30 cellular contexts compared by ENCODE assay signal in the genomic region with DNA sequence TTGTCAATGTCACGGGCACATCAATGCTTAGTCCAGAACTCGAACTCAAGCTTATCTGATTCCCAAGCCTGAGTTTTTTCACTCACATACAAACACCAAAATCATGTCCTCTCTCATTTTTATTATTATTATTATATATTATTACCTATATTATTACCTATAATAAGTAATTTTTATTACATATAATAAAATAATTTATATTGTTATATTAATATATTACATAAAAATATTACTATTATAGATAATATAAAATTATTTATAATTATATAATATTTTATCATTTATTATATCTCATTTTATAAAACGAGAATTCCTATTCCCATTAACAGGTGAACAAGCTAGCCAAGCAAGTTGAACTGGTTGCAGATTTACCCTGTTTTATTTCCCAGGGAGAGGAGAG. TPM values are rescaled to one million over a fixed set of nuclear protein-coding genes. Genes with fewer than 3 reads are reported as not detected.
DNase-seq lines count a peak whose midpoint lies in the region; TF ChIP-seq lines count a peak whose summit lies in the region.
"Had no signal": no experiment of that assay in that cellular context is flagged by ENCODE, and none has a peak within 500 bp of the region (broad histone marks: within the 10 kb centered on the region; RNA-seq: fewer than 3 reads in every experiment).

No MANE protein-coding gene starts in this region.

- no peak for TF ChIP-seq CTCF in fibroblast of lung (conservative IDR thresholded peaks at IDR 0.05 in 1 of 2, IDR thresholded peaks at IDR 0.05 in 1 of 2; ENCODE audit: low read depth in 1 of 2, low read length in 2 of 2)

- no peak overlapping the region for H3K4me3 Mint-ChIP-seq in activated T-cell treated with anti-CD3 and anti-CD28 coated beads, Interleukin-2, amount 50 U/mL, for 24 hours
- H3K4me3 Mint-ChIP-seq: activated CD4-positive, alpha-beta memory T cell treated with anti-CD3 and anti-CD28 coated beads for 36 hours; activated naive CD8-positive, alpha-beta T cell treated with anti-CD3 and anti-CD28 coated beads, Interleukin-2, amount 10 ng/mL, durations not matched to agents 7 days and 5 days; natural killer cell; stimulated activated naive CD8-positive, alpha-beta T cell treated with anti-CD3 and anti-CD28 coated beads, Interleukin-15, Interleukin-2, amounts not matched to agents 100 ng/mL and 50 ng/mL, for 24 hours had no signal

- H3K4me3 ChIP-seq in adipocyte (ENCODE audit: low read length) (peak overlapping the region; percentile 29), fibroblast of lung (replicated peaks in 1 of 4; ENCODE audit: control extremely low read depth in 1 of 4, insufficient read depth in 1 of 4, low read depth in 3 of 4, low read length in 4 of 4) (no peak overlapping the region)
- H3K4me3 ChIP-seq: body of pancreas, gastrocnemius medialis, tibial artery had no signal

- peak overlapping the region; percentile 42 for H3K27ac Mint-ChIP-seq in activated T-cell treated with anti-CD3 and anti-CD28 coated beads, Interleukin-2, amount 50 U/mL, for 24 hours
- H3K27ac Mint-ChIP-seq: activated CD4-positive, alpha-beta memory T cell treated with anti-CD3 and anti-CD28 coated beads for 36 hours; activated naive CD8-positive, alpha-beta T cell treated with anti-CD3 and anti-CD28 coated beads, Interleukin-2, amount 10 ng/mL, durations not matched to agents 7 days and 5 days; natural killer cell; stimulated activated naive CD8-positive, alpha-beta T cell treated with anti-CD3 and anti-CD28 coated beads, Interleukin-15, Interleukin-2, amounts not matched to agents 100 ng/mL and 50 ng/mL, for 24 hours had no signal

- H4K20me1 ChIP-seq in fibroblast of lung (ENCODE audit: control insufficient read depth, extremely low read depth, insufficient read depth, low read length): no peaks in the 10 kb centered on the region

- H3K4me2 ChIP-seq in fibroblast of lung (ENCODE audit: extremely low read depth, insufficient read depth, low read length): peak overlapping the region; percentile 40

- peaks cover 3% of the 10 kb centered on the region for H3K4me1 ChIP-seq in adipocyte (ENCODE audit: control insufficient read depth, insufficient read depth, low read length)
- no peaks in the 10 kb centered on the region for H3K4me1 ChIP-seq in fibroblast of lung (ENCODE audit: control insufficient read depth, extremely low read depth, insufficient read depth, low read length)
- H3K4me1 ChIP-seq: body of pancreas, gastrocnemius medialis had no signal

- no peaks in the 10 kb centered on the region for H3K79me2 ChIP-seq in fibroblast of lung (ENCODE audit: control insufficient read depth, insufficient read depth, low read length)

- peaks cover 3% of the 10 kb centered on the region for H3K9me3 Mint-ChIP-seq in activated T-cell treated with anti-CD3 and anti-CD28 coated beads, Interleukin-2, amount 50 U/mL, for 24 hours
- H3K9me3 Mint-ChIP-seq: activated CD4-positive, alpha-beta memory T cell treated with anti-CD3 and anti-CD28 coated beads for 36 hours; stimulated activated naive CD8-positive, alpha-beta T cell treated with anti-CD3 and anti-CD28 coated beads, Interleukin-15, Interleukin-2, amounts not matched to agents 100 ng/mL and 50 ng/mL, for 24 hours had no signal

- no peaks in the 10 kb centered on the region for H3K36me3 Mint-ChIP-seq in activated T-cell treated with anti-CD3 and anti-CD28 coated beads, Interleukin-2, amount 50 U/mL, for 24 hours (ENCODE audit: low read depth)
- H3K36me3 Mint-ChIP-seq: activated CD4-positive, alpha-beta memory T cell treated with anti-CD3 and anti-CD28 coated beads for 36 hours; activated naive CD8-positive, alpha-beta T cell treated with anti-CD3 and anti-CD28 coated beads, Interleukin-2, amount 10 ng/mL, durations not matched to agents 7 days and 5 days; natural killer cell had no signal

- peaks cover 8% of the 10 kb centered on the region for H3K4me1 Mint-ChIP-seq in activated T-cell treated with anti-CD3 and anti-CD28 coated beads, Interleukin-2, amount 50 U/mL, for 24 hours (ENCODE audit: low read depth)

- H3K27me3 Mint-ChIP-seq in activated T-cell treated with anti-CD3 and anti-CD28 coated beads, Interleukin-2, amount 50 U/mL, for 24 hours: peaks cover 4% of the 10 kb centered on the region

- H3K27me3 ChIP-seq in adipocyte (replicated peaks; ENCODE audit: control insufficient read depth, insufficient read depth, low read length) (no peaks in the 10 kb centered on the region), fibroblast of lung (ENCODE audit: control insufficient read depth, insufficient read depth, low read length) (no peaks in the 10 kb centered on the region)
- H3K27me3 ChIP-seq: body of pancreas, gastrocnemius medialis, tibial artery had no signal

- H3K36me3 ChIP-seq in adipocyte (ENCODE audit: control insufficient read depth, insufficient read depth, low read length, severe bottlenecking) (no peaks in the 10 kb centered on the region), fibroblast of lung (ENCODE audit: control insufficient read depth, insufficient read depth, low read length) (no peaks in the 10 kb centered on the region)
- H3K36me3 ChIP-seq: gastrocnemius medialis, tibial artery had no signal

- H3K27ac ChIP-seq in fibroblast of lung (ENCODE audit: insufficient read depth, low read length): no peak overlapping the region
- H3K27ac ChIP-seq: body of pancreas, gastrocnemius medialis, HL-60, tibial artery had no signal

- H3K9ac ChIP-seq in adipocyte (ENCODE audit: low read length): no peak overlapping the region
- no peak overlapping the region for H3K9ac ChIP-seq in fibroblast of lung (ENCODE audit: insufficient read depth, low read length)

- H3K9me3 ChIP-seq in adipocyte (ENCODE audit: control insufficient read depth, low read length) (no peaks in the 10 kb centered on the region), fibroblast of lung (ENCODE audit: control insufficient read depth, insufficient read depth, low read depth, low read length) (no peaks in the 10 kb centered on the region)
- H3K9me3 ChIP-seq: body of pancreas, gastrocnemius medialis, tibial artery had no signal

- no peak for DNase-seq in activated T-cell treated with anti-CD3 and anti-CD28 coated beads, Interleukin-2, amount 50 U/mL, for 24 hours
- DNase-seq in activated T-cell treated with anti-CD3 and anti-CD28 coated beads for 4 hours (no peak), adipocyte (ENCODE audit: low read depth) (no peak), fibroblast of lung (ENCODE audit: low read depth in 2 of 2) (no peak), GOT3 (lab: John Stamatoyannopoulos, UW) (no peak), DMS153 treated with DMSO at 0.1 percent for 48 hours (lab: John Stamatoyannopoulos, UW; ENCODE audit: unreplicated experiment) (no peak), NCI-H187 (lab: John Stamatoyannopoulos, UW) (no peak)
- DNase-seq in stimulated activated naive CD4-positive, alpha-beta T cell treated with Interleukin-2 at 50 U/mL for 16 hours (lab: John Stamatoyannopoulos, UW): no peak
- DNase-seq: 8988T; activated CD8-positive, alpha-beta memory T cell treated with anti-CD3 and anti-CD28 coated beads, Interleukin-2, amount 50 U/mL, for 48 hours; activated effector memory CD4-positive, alpha-beta T cell treated with Interleukin-2 at 50 U/mL for 16 hours; activated naive CD8-positive, alpha-beta T cell treated with anti-CD3 and anti-CD28 coated beads, Interleukin-2, amount 10 ng/mL, durations not matched to agents 7 days and 5 days; DMS79; effector CD4-positive, alpha-beta T cell; gastrocnemius medialis; left ventricle myocardium superior; midbrain; natural killer cell; NCI-H1105; NCI-H2081; SHP77 treated with DMSO at 0.1 percent for 48 hours; stimulated activated CD4-positive, alpha-beta T cell treated with anti-CD3 and anti-CD28 coated beads, Interleukin-12 subunit alpha, Interleukin-12 subunit beta, amount 100 ng/mL, for 4 hours; tibial artery had no signal

- peak overlapping the region; percentile 98 for H2AFZ ChIP-seq in fibroblast of lung (ENCODE audit: low read length)

RNA-seq across cellular contexts. Expression of a gene that starts 13.0 kb away (rescaled TPM):
- 1.0 and 1.3 TPM in 2 replicates for total RNA-seq in fibroblast of lung
- polyA plus RNA-seq in fibroblast of lung: 0.06 and 0.10 TPM in 2 replicates
- 0.05 and 0.12 TPM in 2 replicates for polyA plus RNA-seq in fibroblast of lung (2012)
- polyA minus RNA-seq in fibroblast of lung (ENCODE audit: low replicate concordance): not detected in 2 replicates
- total RNA-seq: activated CD4-positive, alpha-beta memory T cell treated with anti-CD3 and anti-CD28 coated beads for 36 hours; activated naive CD8-positive, alpha-beta T cell treated with anti-CD3 and anti-CD28 coated beads, Interleukin-2, amount 10 ng/mL, durations not matched to agents 7 days and 5 days; body of pancreas; chondrocyte; gastrocnemius medialis; left ventricle myocardium superior; natural killer cell; NCI-H460; osteocyte had no signal
